1 cellular context compared by ENCODE assay signal in the genomic region with DNA sequence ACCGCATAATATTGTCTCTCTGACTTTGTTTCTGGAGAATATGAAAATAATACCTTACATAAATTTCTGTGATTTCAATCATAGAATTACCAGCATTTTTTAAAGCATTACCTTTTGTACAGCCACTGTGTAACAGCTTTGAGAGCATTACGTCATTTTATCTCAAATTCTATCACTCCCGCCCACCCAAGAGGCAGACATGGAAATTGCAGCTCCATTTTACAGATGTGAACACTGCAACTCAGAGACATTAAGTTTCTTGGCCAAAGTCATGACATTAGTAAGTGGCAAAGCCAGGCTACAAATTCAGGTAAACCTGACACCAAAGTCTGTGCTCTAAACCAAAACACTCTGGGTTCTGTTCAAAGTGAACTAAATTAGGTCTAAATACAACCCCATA.
TF ChIP-seq lines count a peak whose summit lies in the region.

No MANE protein-coding gene starts in this region.

TF ChIP-seq in HEK293, 187 proteins besides CTCF, POLR2A, EP300 and RAD21 (continued from another document):
- TF ChIP-seq, protein P1, sequence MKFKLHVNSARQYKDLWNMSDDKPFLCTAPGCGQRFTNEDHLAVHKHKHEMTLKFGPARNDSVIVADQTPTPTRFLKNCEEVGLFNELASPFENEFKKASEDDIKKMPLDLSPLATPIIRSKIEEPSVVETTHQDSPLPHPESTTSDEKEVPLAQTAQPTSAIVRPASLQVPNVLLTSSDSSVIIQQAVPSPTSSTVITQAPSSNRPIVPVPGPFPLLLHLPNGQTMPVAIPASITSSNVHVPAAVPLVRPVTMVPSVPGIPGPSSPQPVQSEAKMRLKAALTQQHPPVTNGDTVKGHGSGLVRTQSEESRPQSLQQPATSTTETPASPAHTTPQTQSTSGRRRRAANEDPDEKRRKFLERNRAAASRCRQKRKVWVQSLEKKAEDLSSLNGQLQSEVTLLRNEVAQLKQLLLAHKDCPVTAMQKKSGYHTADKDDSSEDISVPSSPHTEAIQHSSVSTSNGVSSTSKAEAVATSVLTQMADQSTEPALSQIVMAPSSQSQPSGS (tag by site-specific recombination; IDR thresholded peaks at IDR 0.05; ENCODE audit: low read depth), result 0 out of 2 replicates have a peak, but pooled peaks have one; percentile 29
- TF ChIP-seq HOXA7 (CRISPR knock-in tag; IDR thresholded peaks at IDR 0.05; ENCODE audit: borderline replicate concordance), result no peak
